In the genomic region with DNA sequence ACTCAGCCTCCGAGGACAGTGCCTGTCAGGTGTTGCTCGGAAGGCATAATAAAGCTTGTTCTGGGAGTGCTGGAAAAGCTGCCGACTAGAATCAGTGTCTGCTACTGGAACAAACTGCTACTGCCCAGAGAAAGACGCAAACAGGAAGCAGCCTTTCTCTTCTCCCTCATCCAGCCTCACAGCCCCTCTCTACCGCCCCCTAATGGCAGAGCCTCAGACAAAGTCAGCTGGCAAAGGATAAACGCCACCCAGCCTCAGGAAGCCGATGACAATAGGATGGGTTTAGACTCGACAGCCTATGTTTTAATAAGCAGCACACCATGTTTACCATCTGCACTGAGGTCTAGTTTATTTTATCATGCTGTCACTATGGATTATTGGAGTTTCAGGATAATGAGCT, we compare ENCODE assay signal across 8 cellular contexts.
DNase-seq lines count a peak whose midpoint lies in the region; ATAC-seq and TF ChIP-seq lines count a peak whose summit lies in the region.

No MANE protein-coding gene starts in this region.

- TF ChIP-seq CTCF in stomach (IDR thresholded peaks at IDR 0.05) = peak in 2 of 7 experiments; percentile 7 to 27

- DNase-seq in activated naive CD4-positive, alpha-beta T cell treated with anti-CD3 and anti-CD28 coated beads, Interleukin-2, amount 10 ng/mL, durations not matched to agents 7 days and 5 days = peak; percentile 40
- DNase-seq in activated naive CD4-positive, alpha-beta T cell treated with anti-CD3 and anti-CD28 coated beads, Interleukin-2, amount 50 U/mL, for 16 hours = no peak
- DNase-seq in NT2/D1 (ENCODE audit: low read depth, low spot score) (peak; percentile 78), foreskin melanocyte (peak; percentile 33), stomach (peak; percentile 59), superior temporal gyrus (ENCODE audit: extremely low spot score) (no peak)

- 52 to 61% (median 55%) methylated on average over 7 to 8 of the region's 8 CpGs for WGBS in stomach, 5 donors

- H3K9me3 ChIP-seq in NT2/D1 (ENCODE audit: insufficient read depth, low read length) (peaks cover 40% of the 10 kb centered on the region), stomach (peaks cover 0 to 39% (median 21%) of the 10 kb centered on the region in 4 donors)

- ATAC-seq in GM18861 (IDR thresholded peaks at IDR 0.05; ENCODE audit: unreplicated experiment) (no peak), GM18858 (IDR thresholded peaks at IDR 0.05; ENCODE audit: unreplicated experiment) (no peak)

- H3K4me3 Mint-ChIP-seq in activated naive CD4-positive, alpha-beta T cell treated with anti-CD3 and anti-CD28 coated beads, Interleukin-2, amount 10 ng/mL, durations not matched to agents 7 days and 5 days = no peak overlapping the region

- CTCF ChIA-PET in activated naive CD4-positive, alpha-beta T cell treated with anti-CD3 and anti-CD28 coated beads, Interleukin-2, amount 10 ng/mL, durations not matched to agents 7 days and 5 days (lab: Charles Lee) = interaction anchor here (0.8 to 1.6 kb wide), 2 partner anchors 11 to 13 kb away, joined by 3 to 6 read pairs; no protein-coding TSS in a partner anchor

- no peak for TF ChIP-seq POLR2A in stomach (IDR thresholded peaks at IDR 0.05)

- H3K27me3 ChIP-seq in NT2/D1 (ENCODE audit: insufficient read depth, insufficient read length) = no peaks in the 10 kb centered on the region
- no peaks in the 10 kb centered on the region for H3K27me3 ChIP-seq in stomach

- intact Hi-C loops in stomach (cut with DNase I; ENCODE audit: low total_unique reads) = no loop called here

- no peaks in the 10 kb centered on the region for H3K27me3 Mint-ChIP-seq in activated naive CD4-positive, alpha-beta T cell treated with anti-CD3 and anti-CD28 coated beads, Interleukin-2, amount 10 ng/mL, durations not matched to agents 7 days and 5 days

- no peaks in the 10 kb centered on the region for H3K4me1 Mint-ChIP-seq in activated naive CD4-positive, alpha-beta T cell treated with anti-CD3 and anti-CD28 coated beads, Interleukin-2, amount 10 ng/mL, durations not matched to agents 7 days and 5 days

- H3K27ac ChIP-seq in stomach = no peak overlapping the region

- H3K9ac ChIP-seq in NT2/D1 (ENCODE audit: insufficient read length, low read depth) = no peak overlapping the region

- H3K9me3 Mint-ChIP-seq in activated naive CD4-positive, alpha-beta T cell treated with anti-CD3 and anti-CD28 coated beads, Interleukin-2, amount 10 ng/mL, durations not matched to agents 7 days and 5 days = peaks cover 19% of the 10 kb centered on the region

- H3K4me1 ChIP-seq in NT2/D1 (ENCODE audit: insufficient read depth, insufficient read length) (no peaks in the 10 kb centered on the region), stomach (no peaks in the 10 kb centered on the region)

- no peak overlapping the region for H3K4me3 ChIP-seq in NT2/D1 (ENCODE audit: insufficient read length, low read depth)
- H3K4me3 ChIP-seq in stomach = no peak overlapping the region

- H3K36me3 Mint-ChIP-seq in activated naive CD4-positive, alpha-beta T cell treated with anti-CD3 and anti-CD28 coated beads, Interleukin-2, amount 10 ng/mL, durations not matched to agents 7 days and 5 days = no peaks in the 10 kb centered on the region

- no peak overlapping the region for H3K27ac Mint-ChIP-seq in activated naive CD4-positive, alpha-beta T cell treated with anti-CD3 and anti-CD28 coated beads, Interleukin-2, amount 10 ng/mL, durations not matched to agents 7 days and 5 days

- no peak for TF ChIP-seq EP300 in stomach (IDR thresholded peaks at IDR 0.05)

- H3K36me3 ChIP-seq in NT2/D1 (ENCODE audit: insufficient read depth, insufficient read length, low read length) = no peaks in the 10 kb centered on the region
- H3K36me3 ChIP-seq in stomach = no peaks in the 10 kb centered on the region

Comparison
In these comparisons a context has a peak if more than half of its experiments do, and no peak if none do; other contexts are left out.
1. DNase-seq: peak in activated naive CD4-positive, alpha-beta T cell treated with anti-CD3 and anti-CD28 coated beads, Interleukin-2, amount 10 ng/mL, durations not matched to agents 7 days and 5 days (single experiment), NT2/D1 (single experiment), foreskin melanocyte (single experiment) and stomach (single experiment); none in activated naive CD4-positive, alpha-beta T cell treated with anti-CD3 and anti-CD28 coated beads, Interleukin-2, amount 50 U/mL, for 16 hours (single experiment) and superior temporal gyrus (single experiment).